Comparison of ENCODE assay signal across 1 cellular context in genomic region chr7:92684274-92684673, GRCh38.
TF ChIP-seq lines count a peak whose summit lies in the region.

No MANE protein-coding gene starts in this region.

TF ChIP-seq in WTC11, 78 proteins besides CTCF, POLR2A, EP300 and RAD21 (continued from another document):
- TF ChIP-seq ATF6 (CRISPR knock-in tag; IDR thresholded peaks at IDR 0.05) (no peak), AFF4 (CRISPR knock-in tag; IDR thresholded peaks at IDR 0.05; ENCODE audit: borderline replicate concordance) (no peak), GABPB1 (CRISPR knock-in tag; IDR thresholded peaks at IDR 0.05) (no peak), CBFB (CRISPR knock-in tag; IDR thresholded peaks at IDR 0.05; ENCODE audit: low read depth) (no peak), JAZF1 (CRISPR knock-in tag; IDR thresholded peaks at IDR 0.05) (no peak), SMAD3 (CRISPR knock-in tag; IDR thresholded peaks at IDR 0.05; ENCODE audit: borderline replicate concordance) (no peak), ZNF232 (CRISPR knock-in tag; IDR thresholded peaks at IDR 0.05) (no peak), NR2C2 (CRISPR knock-in tag; IDR thresholded peaks at IDR 0.05) (no peak), ZNF219 (CRISPR knock-in tag; IDR thresholded peaks at IDR 0.05; ENCODE audit: borderline replicate concordance) (no peak), HMGXB4 (CRISPR knock-in tag; IDR thresholded peaks at IDR 0.05) (no peak), GRHL2 (CRISPR knock-in tag; IDR thresholded peaks at IDR 0.05; ENCODE audit: insufficient replicate concordance, severe bottlenecking) (no peak), E2F5 (CRISPR knock-in tag; IDR thresholded peaks at IDR 0.05) (no peak), ZNF671 (CRISPR knock-in tag; IDR thresholded peaks at IDR 0.05) (no peak)
- TF ChIP-seq, protein P1, sequence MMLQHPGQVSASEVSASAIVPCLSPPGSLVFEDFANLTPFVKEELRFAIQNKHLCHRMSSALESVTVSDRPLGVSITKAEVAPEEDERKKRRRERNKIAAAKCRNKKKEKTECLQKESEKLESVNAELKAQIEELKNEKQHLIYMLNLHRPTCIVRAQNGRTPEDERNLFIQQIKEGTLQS (CRISPR knock-in tag; conservative IDR thresholded peaks at IDR 0.05), result no peak
- TF ChIP-seq, protein P2, sequence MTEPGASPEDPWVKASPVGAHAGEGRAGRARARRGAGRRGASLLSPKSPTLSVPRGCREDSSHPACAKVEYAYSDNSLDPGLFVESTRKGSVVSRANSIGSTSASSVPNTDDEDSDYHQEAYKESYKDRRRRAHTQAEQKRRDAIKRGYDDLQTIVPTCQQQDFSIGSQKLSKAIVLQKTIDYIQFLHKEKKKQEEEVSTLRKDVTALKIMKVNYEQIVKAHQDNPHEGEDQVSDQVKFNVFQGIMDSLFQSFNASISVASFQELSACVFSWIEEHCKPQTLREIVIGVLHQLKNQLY (CRISPR knock-in tag; IDR thresholded peaks at IDR 0.05), result no peak
TF ChIP-seq in WTC11: peak in this region for 0.
